9 cellular contexts compared by ENCODE assay signal in genomic region chr16:88651989-88652762, GRCh38. TPM values are rescaled to one million over a fixed set of nuclear protein-coding genes. Genes with fewer than 3 reads are reported as not detected.
A peak's percentile ranks its signal among the peaks of the same experiment; 100 is the strongest.
DNase-seq lines count a peak whose midpoint lies in the region; ATAC-seq, FAIRE-seq and TF ChIP-seq lines count a peak whose summit lies in the region.
"Had no signal": no experiment of that assay in that cellular context is flagged by ENCODE, and none has a peak within 500 bp of the region (broad histone marks: within the 10 kb centered on the region; RNA-seq: fewer than 3 reads in every experiment).

No MANE protein-coding gene starts in this region.

- WGBS in K562 (ENCODE audit: insufficient coverage, low coverage, missing lambda C conversion rate): 89% methylated on average over 28 of the region's 30 CpGs
- WGBS in psoas muscle, 3 donors: 89 to 92% (median 89%) methylated on average over 28 to 30 of the region's 30 CpGs

- no peak overlapping the region for H3K4me2 ChIP-seq in K562 (ENCODE audit: insufficient read depth, low read length)

- peaks cover 6% of the 10 kb centered on the region; the same call in 1 of the 2 replicates for H4K20me1 ChIP-seq in K562 (replicated peaks; ENCODE audit: control insufficient read depth, insufficient read depth, low read length)

- no peak for FAIRE-seq in K562 (lab: Jason Lieb, UNC)

- in situ Hi-C loops in K562 (cut with MboI): no loop called here

- peaks cover 0 to 4% (median 0%) of the 10 kb centered on the region in 7 donors for H3K9me3 Mint-ChIP-seq in CD4-positive, CD25-positive, alpha-beta regulatory T cell
- H3K9me3 Mint-ChIP-seq in naive B cell: no peaks in the 10 kb centered on the region
- no peaks in the 10 kb centered on the region for H3K9me3 Mint-ChIP-seq in progenitor cell of endocrine pancreas (ENCODE audit: low read depth)

- POLR2A ChIA-PET in HEK293 (lab: Yijun Ruan, JAX): no interaction called here
- POLR2A ChIA-PET in K562 (lab: Yijun Ruan, JAX): interaction anchor here (0.5 to 1.1 kb wide), 7 partner anchors 10 to 830 kb away, joined by 3 to 4 read pairs (median 3); no protein-coding TSS in a partner anchor

- peak overlapping the region in 1 of 3 donors; percentile 67 for H3K27ac Mint-ChIP-seq in CD4-positive, CD25-positive, alpha-beta regulatory T cell
- peak overlapping the region; percentile 60 to 99 (median 98) for H3K27ac Mint-ChIP-seq in naive B cell
- H3K27ac Mint-ChIP-seq in progenitor cell of endocrine pancreas: no peak overlapping the region

- peaks cover 39% of the 10 kb centered on the region for H3K4me1 ChIP-seq in CD4-positive, CD25-positive, alpha-beta regulatory T cell (ENCODE audit: control insufficient read depth, insufficient read depth, low read length, poor library complexity, severe bottlenecking)
- H3K4me1 ChIP-seq in HEK293 (ENCODE audit: control insufficient read depth, insufficient read depth, low read length) (peaks cover 7% of the 10 kb centered on the region; the same call in 1 of the 2 replicates), K562 (replicated peaks in 1 of 2; ENCODE audit: control insufficient read depth in 2 of 2, insufficient read depth in 2 of 2, low read length in 2 of 2) (peaks cover 11 to 91% of the 10 kb centered on the region in 2 experiments; a peak in 4 of 5 replicates), psoas muscle (peaks cover 11% of the 10 kb centered on the region)

- no peak for DNase-seq in CD4-positive, CD25-positive, alpha-beta regulatory T cell
- DNase-seq in K562 (ENCODE audit: extremely low read depth in 1 of 4, low spot score in 3 of 4): no peak
- DNase-seq in naive B cell: no peak
- DNase-seq in psoas muscle: no peak
- DNase-seq in progenitor cell of endocrine pancreas (ENCODE audit: low spot score, unreplicated experiment): no peak
- DNase-seq in COLO829 (ENCODE audit: low spot score): no peak

- H3K36me3 ChIP-seq in CD4-positive, CD25-positive, alpha-beta regulatory T cell (ENCODE audit: control insufficient read depth, insufficient read depth, low read length): no peaks in the 10 kb centered on the region
- H3K36me3 ChIP-seq in HEK293 (ENCODE audit: control insufficient read depth in 2 of 2, insufficient read depth in 1 of 2, low read length in 2 of 2) (peaks cover 0 to 20% of the 10 kb centered on the region in 2 experiments; a peak in 2 of 3 replicates), K562 (ENCODE audit: control insufficient read depth, insufficient read depth, low read length) (peaks cover 70% of the 10 kb centered on the region; the same call in 2 of the 3 replicates), psoas muscle (ENCODE audit: insufficient read depth in 1 of 2, low read depth in 1 of 2) (peaks cover 0 to 28% of the 10 kb centered on the region in 2 donors)

- H3K4me3 Mint-ChIP-seq in CD4-positive, CD25-positive, alpha-beta regulatory T cell: peak overlapping the region in 1 of 4 donors; percentile 38
- H3K4me3 Mint-ChIP-seq in naive B cell: peak overlapping the region; percentile 43 to 98 (median 94)
- H3K4me3 Mint-ChIP-seq in progenitor cell of endocrine pancreas (ENCODE audit: low read depth): no peak overlapping the region

- H3K9ac ChIP-seq in K562 (ENCODE audit: insufficient read depth in 1 of 2, low read depth in 2 of 2, low read length in 2 of 2): peak overlapping the region; percentile 73 to 82; a peak in 3 of 4 replicates

- no peak for TF ChIP-seq POLR2A in K562 (conservative IDR thresholded peaks at IDR 0.05)

- CTCF ChIA-PET in HEK293 (lab: Yijun Ruan, JAX) (no interaction called here), K562 (lab: Yijun Ruan, JAX; ENCODE audit: low intra/inter-chr PET ratio) (no interaction called here)

- H3K9me3 ChIP-seq in CD4-positive, CD25-positive, alpha-beta regulatory T cell (ENCODE audit: control insufficient read depth in 2 of 2, low read length in 2 of 2): no peaks in the 10 kb centered on the region
- H3K9me3 ChIP-seq in HEK293 (ENCODE audit: control insufficient read depth, insufficient read depth, low read depth, low read length): no peaks in the 10 kb centered on the region
- no peaks in the 10 kb centered on the region for H3K9me3 ChIP-seq in K562 (replicated peaks; ENCODE audit: control insufficient read depth, insufficient read depth, low read depth, low read length)
- H3K9me3 ChIP-seq in psoas muscle: no peaks in the 10 kb centered on the region

- H3K9me1 ChIP-seq in K562 (ENCODE audit: control insufficient read depth, insufficient read depth, low read length): no peaks in the 10 kb centered on the region

- peak overlapping the region; percentile 92 for H3K27ac ChIP-seq in CD4-positive, CD25-positive, alpha-beta regulatory T cell (ENCODE audit: insufficient read depth, low read length, poor library complexity, severe bottlenecking)
- H3K27ac ChIP-seq in HEK293 (ENCODE audit: extremely low read depth, low read depth, low read length) (no peak overlapping the region), K562 (ENCODE audit: extremely low read depth, low read depth, low read length) (peak overlapping the region; percentile 95), psoas muscle (no peak overlapping the region)

- peaks cover 9% of the 10 kb centered on the region for H3K36me3 Mint-ChIP-seq in CD4-positive, CD25-positive, alpha-beta regulatory T cell
- H3K36me3 Mint-ChIP-seq in naive B cell (peaks cover 0 to 6% of the 10 kb centered on the region in 2 donors), progenitor cell of endocrine pancreas (ENCODE audit: insufficient read depth) (peaks cover 7% of the 10 kb centered on the region)

- TF ChIP-seq EP300 in K562 (IDR thresholded peaks at IDR 0.05; ENCODE audit: low read length): no peak

- H2AFZ ChIP-seq in K562 (ENCODE audit: low read depth, low read length): no peak overlapping the region

- no peak for TF ChIP-seq CTCF in HEK293 (tag by site-specific recombination; IDR thresholded peaks at IDR 0.05)
- TF ChIP-seq CTCF in K562 (IDR thresholded peaks at IDR 0.05 in 2 of 3, conservative IDR thresholded peaks at IDR 0.05 in 1 of 3; ENCODE audit: insufficient read depth in 2 of 3, low read depth in 1 of 3, low read length in 3 of 3): no peak
- TF ChIP-seq CTCF in psoas muscle (IDR thresholded peaks at IDR 0.05): no peak
- no peak for TF ChIP-seq CTCF in progenitor cell of endocrine pancreas (IDR thresholded peaks at IDR 0.05; ENCODE audit: unreplicated experiment)

- no TSS peak for BruUV-seq in K562 (replicated peaks; lab: Mats Ljungman, UMichigan)

- intact Hi-C loops in K562 (cut with micrococcal nuclease): no loop called here
- intact Hi-C loops in psoas muscle (cut with DNase I): no loop called here

- no peaks in the 10 kb centered on the region for H3K27me3 ChIP-seq in CD4-positive, CD25-positive, alpha-beta regulatory T cell (ENCODE audit: control insufficient read depth, insufficient read depth, low read length)
- H3K27me3 ChIP-seq in K562 (ENCODE audit: control insufficient read depth in 2 of 2, insufficient read depth in 2 of 2, low read length in 2 of 2) (no peaks in the 10 kb centered on the region), psoas muscle (ENCODE audit: insufficient read depth in 3 of 3, low read length in 2 of 3) (no peaks in the 10 kb centered on the region)

- ATAC-seq in CD4-positive, CD25-positive, alpha-beta regulatory T cell (ENCODE audit: low read depth in 2 of 2): no peak
- ATAC-seq in K562: no peak
- no peak for ATAC-seq in naive B cell (ENCODE audit: low read depth in 2 of 2)
- no peak for ATAC-seq in psoas muscle
- ATAC-seq in HG02610 (IDR thresholded peaks at IDR 0.05; ENCODE audit: unreplicated experiment): no peak

- no peak for TF ChIP-seq RAD21 in K562 (CRISPR knock-in tag; conservative IDR thresholded peaks at IDR 0.05 in 1 of 2, IDR thresholded peaks at IDR 0.05 in 1 of 2)

- no peaks in the 10 kb centered on the region for H3K27me3 Mint-ChIP-seq in CD4-positive, CD25-positive, alpha-beta regulatory T cell
- H3K27me3 Mint-ChIP-seq in naive B cell: no peaks in the 10 kb centered on the region
- no peaks in the 10 kb centered on the region for H3K27me3 Mint-ChIP-seq in progenitor cell of endocrine pancreas

- H3K79me2 ChIP-seq in K562 (ENCODE audit: control insufficient read depth, insufficient read depth, low read length): peaks cover 33% of the 10 kb centered on the region

- H3K4me1 Mint-ChIP-seq in CD4-positive, CD25-positive, alpha-beta regulatory T cell: peaks cover 0 to 23% (median 7%) of the 10 kb centered on the region in 4 donors
- H3K4me1 Mint-ChIP-seq in naive B cell: peaks cover 22 to 42% (median 28%) of the 10 kb centered on the region in 3 donors
- H3K4me1 Mint-ChIP-seq in progenitor cell of endocrine pancreas (ENCODE audit: low read depth): peaks cover 4% of the 10 kb centered on the region

- no peak overlapping the region for H3K4me3 ChIP-seq in CD4-positive, CD25-positive, alpha-beta regulatory T cell (ENCODE audit: low read depth, low read length)
- H3K4me3 ChIP-seq in HEK293 (ENCODE audit: low read depth, low read length) (no peak overlapping the region), K562 (no peak overlapping the region), psoas muscle (no peak overlapping the region)

RNA-seq across cellular contexts. Expression of gene CYBA, which starts 1.3 kb away (rescaled TPM):
- 351 TPM for total RNA-seq in CD4-positive, CD25-positive, alpha-beta regulatory T cell
- polyA plus RNA-seq in CD4-positive, CD25-positive, alpha-beta regulatory T cell: 100 to 1,000 TPM; 707 to 964 (median 782) TPM
- 136 and 579 TPM in 2 replicates for total RNA-seq in K562 (2011; cell fraction: chromatin; rRNA removed; ENCODE audit: low replicate concordance)
- 819 and 943 TPM in 2 replicates for total RNA-seq in K562 (2011; cell fraction: nucleolus; rRNA removed)
- total RNA-seq in K562 (2011; cell fraction: nucleoplasm; rRNA removed): 427 and 435 TPM in 2 replicates
- total RNA-seq in K562 (2014; rRNA removed) (683 and 757 TPM in 2 replicates), K562 (2014; rRNA removed; fragmentation: Illumina TruSeq; extraction: Trizol) (44.5 and 72.5 TPM in 2 replicates), K562 (2015; rRNA removed; fragmentation: Illumina TruSeq; extraction: Trizol) (196 and 239 TPM in 2 replicates), K562 (2021) (384 and 422 TPM in 2 replicates), psoas muscle (10 to 100 TPM; 17.1 to 20.2 (median 19.2) TPM), progenitor cell of endocrine pancreas (111 and 112 TPM in 2 replicates)
- polyA plus RNA-seq in K562 (2011; rRNA removed) (93.0 and 157 TPM in 2 replicates), K562 (2014; fragmentation: Illumina TruSeq; extraction: Trizol) (63.5 and 240 TPM in 2 replicates), K562 (2014; fragmentation: Nextera tagmentation; extraction: Ambion mirVana) (under 1 TPM; 0.34 to 0.45 TPM), K562 (2014; rRNA removed) (519 and 579 TPM in 2 replicates), naive B cell (ENCODE audit: low read depth in 6 of 6) (1,000 to 10,000 TPM; 1,408 to 2,468 (median 1,616) TPM), psoas muscle (10 to 100 TPM in 2 of 3 donors, 1 to 10 TPM in 1; 9.1 to 28.0 (median 24.0) TPM)
- 366 and 963 TPM in 2 replicates for polyA plus RNA-seq in K562 (2011; cell fraction: cytosol; rRNA removed)
- polyA plus RNA-seq in K562 (2011; cell fraction: nucleus; rRNA removed): 349 and 566 TPM in 2 replicates
- 346 and 377 TPM in 2 replicates for polyA plus RNA-seq in K562 (2012)
- 40.1 and 80.4 TPM in 2 replicates for polyA minus RNA-seq in K562 (2011; rRNA and poly(A)+ RNA removed)
- polyA minus RNA-seq in K562 (2011; cell fraction: cytosol; rRNA and poly(A)+ RNA removed): 249 and 254 TPM in 2 replicates
- 78.6 and 83.5 TPM in 2 replicates for polyA minus RNA-seq in K562 (2011; cell fraction: nucleus; rRNA and poly(A)+ RNA removed)

RNA-seq across cellular contexts. Expression of gene MVD, which starts 10.7 kb away (rescaled TPM):
- 59.7 TPM for total RNA-seq in CD4-positive, CD25-positive, alpha-beta regulatory T cell
- polyA plus RNA-seq in CD4-positive, CD25-positive, alpha-beta regulatory T cell: 10 to 100 TPM; 19.6 to 27.8 (median 21.9) TPM
- 321 and 787 TPM in 2 replicates for total RNA-seq in K562 (2011; cell fraction: chromatin; rRNA removed; ENCODE audit: low replicate concordance)
- 569 and 688 TPM in 2 replicates for total RNA-seq in K562 (2011; cell fraction: nucleolus; rRNA removed)
- 436 and 479 TPM in 2 replicates for total RNA-seq in K562 (2011; cell fraction: nucleoplasm; rRNA removed)
- total RNA-seq in K562 (2014; rRNA removed) (89.2 and 121 TPM in 2 replicates), K562 (2014; rRNA removed; fragmentation: Illumina TruSeq; extraction: Trizol) (17.6 and 26.6 TPM in 2 replicates), K562 (2015; rRNA removed; fragmentation: Illumina TruSeq; extraction: Trizol) (45.3 and 45.5 TPM in 2 replicates), K562 (2021) (126 and 141 TPM in 2 replicates), psoas muscle (10 to 100 TPM; 11.7 to 26.8 (median 16.1) TPM), progenitor cell of endocrine pancreas (78.1 and 78.5 TPM in 2 replicates)
- polyA plus RNA-seq in K562 (2011; rRNA removed) (53.9 and 168 TPM in 2 replicates), K562 (2014; fragmentation: Illumina TruSeq; extraction: Trizol) (32.9 and 65.4 TPM in 2 replicates), K562 (2014; fragmentation: Nextera tagmentation; extraction: Ambion mirVana) (10 to 100 TPM; 12.2 to 15.4 TPM), K562 (2014; rRNA removed) (65.6 and 82.5 TPM in 2 replicates), naive B cell (ENCODE audit: low read depth in 6 of 6) (10 to 100 TPM in 5 of 6 donors, 1 to 10 TPM in 1; 9.7 to 36.1 (median 18.2) TPM), psoas muscle (10 to 100 TPM; 13.7 to 19.2 (median 15.9) TPM)
- 114 and 126 TPM in 2 replicates for polyA plus RNA-seq in K562 (2011; cell fraction: cytosol; rRNA removed)
- polyA plus RNA-seq in K562 (2011; cell fraction: nucleus; rRNA removed): 587 and 718 TPM in 2 replicates
- polyA plus RNA-seq in K562 (2012): 111 and 112 TPM in 2 replicates
- polyA minus RNA-seq in K562 (2011; rRNA and poly(A)+ RNA removed): 19.0 and 22.9 TPM in 2 replicates
- polyA minus RNA-seq in K562 (2011; cell fraction: cytosol; rRNA and poly(A)+ RNA removed): 57.7 and 136 TPM in 2 replicates
- 78.2 and 151 TPM in 2 replicates for polyA minus RNA-seq in K562 (2011; cell fraction: nucleus; rRNA and poly(A)+ RNA removed)

RNA-seq across cellular contexts. Expression of gene IL17C, which starts 13.8 kb away (rescaled TPM):
- 1.2 TPM for total RNA-seq in CD4-positive, CD25-positive, alpha-beta regulatory T cell
- not detected for polyA plus RNA-seq in CD4-positive, CD25-positive, alpha-beta regulatory T cell
- total RNA-seq in K562 (2011; cell fraction: chromatin; rRNA removed; ENCODE audit: low replicate concordance): not detected in 2 replicates
- total RNA-seq in K562 (2011; cell fraction: nucleolus; rRNA removed): not detected in 2 replicates
- total RNA-seq in K562 (2011; cell fraction: nucleoplasm; rRNA removed): not detected in 2 replicates
- total RNA-seq in K562 (2014; rRNA removed): not detected in 2 replicates
- total RNA-seq in K562 (2014; rRNA removed; fragmentation: Illumina TruSeq; extraction: Trizol): not detected in 2 replicates
- total RNA-seq in K562 (2015; rRNA removed; fragmentation: Illumina TruSeq; extraction: Trizol): not detected in 2 replicates
- total RNA-seq in K562 (2021): not detected in 2 replicates
- not detected in 2 replicates for polyA plus RNA-seq in K562 (2011; rRNA removed)
- not detected in 2 replicates for polyA plus RNA-seq in K562 (2011; cell fraction: cytosol; rRNA removed)
- 0.21 TPM in 1 of 2 replicates, not detected in the other for polyA plus RNA-seq in K562 (2011; cell fraction: nucleus; rRNA removed)
- not detected in 2 replicates for polyA plus RNA-seq in K562 (2012)
- not detected in 2 replicates for polyA plus RNA-seq in K562 (2014; fragmentation: Illumina TruSeq; extraction: Trizol)
- not detected for polyA plus RNA-seq in K562 (2014; fragmentation: Nextera tagmentation; extraction: Ambion mirVana)
- not detected in 2 replicates for polyA plus RNA-seq in K562 (2014; rRNA removed)
- polyA minus RNA-seq in K562 (2011; rRNA and poly(A)+ RNA removed): not detected in 2 replicates
- polyA minus RNA-seq in K562 (2011; cell fraction: cytosol; rRNA and poly(A)+ RNA removed): not detected in 2 replicates
- polyA minus RNA-seq in K562 (2011; cell fraction: nucleus; rRNA and poly(A)+ RNA removed): not detected in 2 replicates
- polyA plus RNA-seq in naive B cell (ENCODE audit: low read depth in 6 of 6): 1 to 10 TPM in 1 of 6 donors, under 1 TPM in 3, not detected in 2; 0.39 to 1.3 (median 0.86) TPM
- total RNA-seq in psoas muscle: not detected
- not detected for polyA plus RNA-seq in psoas muscle
- total RNA-seq in progenitor cell of endocrine pancreas: 0.29 TPM in 2 replicates
- total RNA-seq: ureter had no signal

RNA-seq across cellular contexts. Expression of gene SNAI3, which starts 34.1 kb away (rescaled TPM):
- total RNA-seq in CD4-positive, CD25-positive, alpha-beta regulatory T cell: 10.4 TPM
- polyA plus RNA-seq in CD4-positive, CD25-positive, alpha-beta regulatory T cell: 10 to 100 TPM; 13.5 to 17.4 (median 16.5) TPM
- 0.79 and 2.9 TPM in 2 replicates for total RNA-seq in K562 (2011; cell fraction: chromatin; rRNA removed; ENCODE audit: low replicate concordance)
- total RNA-seq in K562 (2011; cell fraction: nucleolus; rRNA removed): 3.2 and 3.7 TPM in 2 replicates
- 0.95 and 1.1 TPM in 2 replicates for total RNA-seq in K562 (2011; cell fraction: nucleoplasm; rRNA removed)
- total RNA-seq in K562 (2014; rRNA removed): 2.7 and 4.1 TPM in 2 replicates
- total RNA-seq in K562 (2014; rRNA removed; fragmentation: Illumina TruSeq; extraction: Trizol): 0.15 and 0.19 TPM in 2 replicates
- total RNA-seq in K562 (2015; rRNA removed; fragmentation: Illumina TruSeq; extraction: Trizol): 0.72 and 0.87 TPM in 2 replicates
- 2.5 and 3.1 TPM in 2 replicates for total RNA-seq in K562 (2021)
- polyA plus RNA-seq in K562 (2011; rRNA removed): 0.88 and 3.0 TPM in 2 replicates
- 3.2 and 5.5 TPM in 2 replicates for polyA plus RNA-seq in K562 (2011; cell fraction: cytosol; rRNA removed)
- polyA plus RNA-seq in K562 (2011; cell fraction: nucleus; rRNA removed): 2.9 and 3.8 TPM in 2 replicates
- 0.95 and 1.2 TPM in 2 replicates for polyA plus RNA-seq in K562 (2012)
- 0.70 and 1.9 TPM in 2 replicates for polyA plus RNA-seq in K562 (2014; fragmentation: Illumina TruSeq; extraction: Trizol)
- under 1 TPM in 1 of 2 experiments, not detected in 1; 0.04 TPM for polyA plus RNA-seq in K562 (2014; fragmentation: Nextera tagmentation; extraction: Ambion mirVana)
- 1.5 and 2.1 TPM in 2 replicates for polyA plus RNA-seq in K562 (2014; rRNA removed)
- polyA minus RNA-seq in K562 (2011; rRNA and poly(A)+ RNA removed): 0.42 and 0.87 TPM in 2 replicates
- 1.9 and 3.5 TPM in 2 replicates for polyA minus RNA-seq in K562 (2011; cell fraction: cytosol; rRNA and poly(A)+ RNA removed)
- 1.5 and 2.3 TPM in 2 replicates for polyA minus RNA-seq in K562 (2011; cell fraction: nucleus; rRNA and poly(A)+ RNA removed)
- 1 to 10 TPM; 1.4 to 9.0 (median 5.9) TPM for polyA plus RNA-seq in naive B cell (ENCODE audit: low read depth in 6 of 6)
- 1 to 10 TPM; 1.5 to 8.5 (median 4.0) TPM for total RNA-seq in psoas muscle
- polyA plus RNA-seq in psoas muscle: 1 to 10 TPM; 1.2 to 5.3 (median 3.0) TPM
- 1.2 and 1.9 TPM in 2 replicates for total RNA-seq in progenitor cell of endocrine pancreas

RNA-seq across cellular contexts. Expression of gene RNF166, which starts 54.0 kb away (rescaled TPM):
- 420 TPM for total RNA-seq in CD4-positive, CD25-positive, alpha-beta regulatory T cell
- polyA plus RNA-seq in CD4-positive, CD25-positive, alpha-beta regulatory T cell: 100 to 1,000 TPM in 1 of 4 donors, 10 to 100 TPM in 3; 63.6 to 118 (median 97.3) TPM
- 58.8 and 182 TPM in 2 replicates for total RNA-seq in K562 (2011; cell fraction: chromatin; rRNA removed; ENCODE audit: low replicate concordance)
- 89.5 and 92.7 TPM in 2 replicates for total RNA-seq in K562 (2011; cell fraction: nucleolus; rRNA removed)
- total RNA-seq in K562 (2011; cell fraction: nucleoplasm; rRNA removed): 60.1 and 64.4 TPM in 2 replicates
- total RNA-seq in K562 (2014; rRNA removed) (46.9 and 61.6 TPM in 2 replicates), K562 (2014; rRNA removed; fragmentation: Illumina TruSeq; extraction: Trizol) (6.1 and 7.3 TPM in 2 replicates), K562 (2015; rRNA removed; fragmentation: Illumina TruSeq; extraction: Trizol) (19.5 and 22.3 TPM in 2 replicates), K562 (2021) (60.3 and 61.2 TPM in 2 replicates), psoas muscle (10 to 100 TPM; 13.4 to 22.9 (median 15.7) TPM), progenitor cell of endocrine pancreas (19.4 and 21.5 TPM in 2 replicates)
- polyA plus RNA-seq in K562 (2011; rRNA removed) (26.5 and 37.4 TPM in 2 replicates), K562 (2014; fragmentation: Illumina TruSeq; extraction: Trizol) (12.7 and 27.9 TPM in 2 replicates), K562 (2014; fragmentation: Nextera tagmentation; extraction: Ambion mirVana) (under 1 TPM; 0.56 to 0.96 TPM), K562 (2014; rRNA removed) (59.4 and 65.6 TPM in 2 replicates), naive B cell (ENCODE audit: low read depth in 6 of 6) (10 to 100 TPM; 28.0 to 42.5 (median 33.0) TPM), psoas muscle (10 to 100 TPM; 10.1 to 14.9 (median 12.1) TPM)
- polyA plus RNA-seq in K562 (2011; cell fraction: cytosol; rRNA removed): 37.8 and 90.9 TPM in 2 replicates
- polyA plus RNA-seq in K562 (2011; cell fraction: nucleus; rRNA removed): 118 and 185 TPM in 2 replicates
- 23.8 and 39.8 TPM in 2 replicates for polyA plus RNA-seq in K562 (2012)
- 7.0 and 12.0 TPM in 2 replicates for polyA minus RNA-seq in K562 (2011; rRNA and poly(A)+ RNA removed)
- polyA minus RNA-seq in K562 (2011; cell fraction: cytosol; rRNA and poly(A)+ RNA removed): 41.2 and 44.5 TPM in 2 replicates
- polyA minus RNA-seq in K562 (2011; cell fraction: nucleus; rRNA and poly(A)+ RNA removed): 33.4 and 39.2 TPM in 2 replicates

Comparison
In these comparisons a context has a peak if more than half of its experiments do, and no peak if none do; other contexts are left out.
1. H3K27ac ChIP-seq: peak in CD4-positive, CD25-positive, alpha-beta regulatory T cell (single experiment) and K562 (single experiment); none in HEK293 (single experiment) and psoas muscle (single experiment).